11 cellular contexts compared by ENCODE assay signal in the genomic region with DNA sequence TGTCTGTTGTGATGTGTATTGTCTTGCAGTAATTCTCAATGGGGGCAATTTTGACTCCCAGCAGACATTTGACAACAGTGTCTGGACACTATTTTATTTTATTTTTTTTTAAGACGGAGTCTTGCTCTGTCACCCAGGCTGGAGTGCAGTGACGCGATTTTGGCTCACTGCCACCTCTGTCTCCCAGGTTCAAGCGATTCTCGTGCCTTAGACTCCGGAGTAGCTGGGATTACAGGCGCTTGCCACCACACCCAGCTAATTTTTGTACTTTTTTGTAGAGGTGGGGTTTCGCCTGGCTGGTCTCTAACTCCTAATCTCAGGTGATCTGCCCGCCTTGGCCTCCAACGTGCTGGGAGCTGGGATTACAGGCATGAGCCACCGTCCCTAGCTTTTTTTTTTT. TPM values are rescaled to one million over a fixed set of nuclear protein-coding genes. Genes with fewer than 3 reads are reported as not detected.
A peak's percentile ranks its signal among the peaks of the same experiment; 100 is the strongest.
DNase-seq lines count a peak whose midpoint lies in the region; ATAC-seq and TF ChIP-seq lines count a peak whose summit lies in the region.
"Had no signal": no experiment of that assay in that cellular context is flagged by ENCODE, and none has a peak within 500 bp of the region (broad histone marks: within the 10 kb centered on the region; RNA-seq: fewer than 3 reads in every experiment).

No MANE protein-coding gene starts in this region.

- H3K9me3 ChIP-seq in neural cell (ENCODE audit: low read length), result no peaks in the 10 kb centered on the region
- H3K9me3 ChIP-seq: sigmoid colon, upper lobe of right lung had no signal

- no peak overlapping the region for H3K4me2 ChIP-seq in neural cell (ENCODE audit: low read length)

- no peaks in the 10 kb centered on the region for H3F3A ChIP-seq in neural cell (ENCODE audit: insufficient read depth, low read length, poor library complexity, severe bottlenecking)

- H3K4me3 Mint-ChIP-seq in HFFc6, result peak overlapping the region; percentile 96

- H3K9me3 Mint-ChIP-seq in HFFc6, result no peaks in the 10 kb centered on the region
- H3K9me3 Mint-ChIP-seq in activated naive CD4-positive, alpha-beta T cell treated with anti-CD3 and anti-CD28 coated beads, Interleukin-2, amount 50 U/mL, for 72 hours, result no peaks in the 10 kb centered on the region

- DNase-seq in HFFc6 (no peak), COR-L47 (lab: John Stamatoyannopoulos, UW) (no peak), NCI-H2171 (lab: John Stamatoyannopoulos, UW) (no peak)
- DNase-seq in activated naive CD4-positive, alpha-beta T cell treated with anti-CD3 and anti-CD28 coated beads, Interleukin-2, amount 50 U/mL, for 72 hours (ENCODE audit: low spot score in 2 of 2), result no peak
- DNase-seq: KBM-7, sigmoid colon, upper lobe of right lung had no signal

- TF ChIP-seq CTCF in HFFc6 (IDR thresholded peaks at IDR 0.05), result no peak
- TF ChIP-seq CTCF in neural cell (IDR thresholded peaks at IDR 0.05; ENCODE audit: poor library complexity, severe bottlenecking), result no peak

- peaks cover 6% of the 10 kb centered on the region; the same call in 1 of the 2 replicates for H3K4me1 Mint-ChIP-seq in HFFc6 (ENCODE audit: low read depth)

- H4K20me1 ChIP-seq in neural cell (ENCODE audit: insufficient read depth), result no peaks in the 10 kb centered on the region

- peaks cover 8% of the 10 kb centered on the region for H3K36me3 Mint-ChIP-seq in HFFc6 (ENCODE audit: low read depth)
- peaks cover 0 to 20% of the 10 kb centered on the region in 2 donors for H3K36me3 Mint-ChIP-seq in activated naive CD4-positive, alpha-beta T cell treated with anti-CD3 and anti-CD28 coated beads, Interleukin-2, amount 50 U/mL, for 72 hours

- H3K9ac ChIP-seq in neural cell (ENCODE audit: low read length), result no peak overlapping the region

- peaks cover 9% of the 10 kb centered on the region for H3K79me2 ChIP-seq in neural cell (replicated peaks; ENCODE audit: insufficient read depth, low read length)

- H3K27ac ChIP-seq in neural cell (ENCODE audit: low read length), result no peak overlapping the region

- ATAC-seq in activated naive CD4-positive, alpha-beta T cell treated with anti-CD3 and anti-CD28 coated beads, Interleukin-2, amount 50 U/mL, for 72 hours, result no peak
- ATAC-seq in GM21367 (IDR thresholded peaks at IDR 0.05; ENCODE audit: unreplicated experiment), result no peak
- ATAC-seq: Right ventricle myocardium inferior had no signal

- no peak for TF ChIP-seq EP300 in neural cell (conservative IDR thresholded peaks at IDR 0.05; ENCODE audit: poor library complexity, severe bottlenecking)

- H3K27me3 ChIP-seq in neural cell (ENCODE audit: insufficient read depth, low read depth, low read length), result no peaks in the 10 kb centered on the region
- H3K27me3 ChIP-seq: sigmoid colon, upper lobe of right lung had no signal

- H3K36me3 ChIP-seq in neural cell (ENCODE audit: insufficient read depth, low read length), result no peaks in the 10 kb centered on the region

- no peak overlapping the region for H2AFZ ChIP-seq in neural cell (ENCODE audit: low read depth, low read length)

- H3K9me2 ChIP-seq in neural cell (ENCODE audit: insufficient read depth, low read length), result no peaks in the 10 kb centered on the region

- H3K4me3 ChIP-seq in neural cell (ENCODE audit: low read length), result peak overlapping the region; percentile 98

- H3K27ac Mint-ChIP-seq in HFFc6, result no peak overlapping the region
- H3K27ac Mint-ChIP-seq in activated naive CD4-positive, alpha-beta T cell treated with anti-CD3 and anti-CD28 coated beads, Interleukin-2, amount 50 U/mL, for 72 hours, result peak overlapping the region; percentile 29 to 75

- no peaks in the 10 kb centered on the region; the same call in none of the 2 replicates for H3K27me3 Mint-ChIP-seq in HFFc6 (ENCODE audit: insufficient read depth)

- TF ChIP-seq RAD21 in neural cell (conservative IDR thresholded peaks at IDR 0.05), result no peak

TF ChIP-seq in neural cell, 6 proteins besides CTCF, POLR2A, EP300 and RAD21:
- TF ChIP-seq TAF1 (IDR thresholded peaks at IDR 0.05; ENCODE audit: low read depth), result no peak
- TF ChIP-seq, protein P1, sequence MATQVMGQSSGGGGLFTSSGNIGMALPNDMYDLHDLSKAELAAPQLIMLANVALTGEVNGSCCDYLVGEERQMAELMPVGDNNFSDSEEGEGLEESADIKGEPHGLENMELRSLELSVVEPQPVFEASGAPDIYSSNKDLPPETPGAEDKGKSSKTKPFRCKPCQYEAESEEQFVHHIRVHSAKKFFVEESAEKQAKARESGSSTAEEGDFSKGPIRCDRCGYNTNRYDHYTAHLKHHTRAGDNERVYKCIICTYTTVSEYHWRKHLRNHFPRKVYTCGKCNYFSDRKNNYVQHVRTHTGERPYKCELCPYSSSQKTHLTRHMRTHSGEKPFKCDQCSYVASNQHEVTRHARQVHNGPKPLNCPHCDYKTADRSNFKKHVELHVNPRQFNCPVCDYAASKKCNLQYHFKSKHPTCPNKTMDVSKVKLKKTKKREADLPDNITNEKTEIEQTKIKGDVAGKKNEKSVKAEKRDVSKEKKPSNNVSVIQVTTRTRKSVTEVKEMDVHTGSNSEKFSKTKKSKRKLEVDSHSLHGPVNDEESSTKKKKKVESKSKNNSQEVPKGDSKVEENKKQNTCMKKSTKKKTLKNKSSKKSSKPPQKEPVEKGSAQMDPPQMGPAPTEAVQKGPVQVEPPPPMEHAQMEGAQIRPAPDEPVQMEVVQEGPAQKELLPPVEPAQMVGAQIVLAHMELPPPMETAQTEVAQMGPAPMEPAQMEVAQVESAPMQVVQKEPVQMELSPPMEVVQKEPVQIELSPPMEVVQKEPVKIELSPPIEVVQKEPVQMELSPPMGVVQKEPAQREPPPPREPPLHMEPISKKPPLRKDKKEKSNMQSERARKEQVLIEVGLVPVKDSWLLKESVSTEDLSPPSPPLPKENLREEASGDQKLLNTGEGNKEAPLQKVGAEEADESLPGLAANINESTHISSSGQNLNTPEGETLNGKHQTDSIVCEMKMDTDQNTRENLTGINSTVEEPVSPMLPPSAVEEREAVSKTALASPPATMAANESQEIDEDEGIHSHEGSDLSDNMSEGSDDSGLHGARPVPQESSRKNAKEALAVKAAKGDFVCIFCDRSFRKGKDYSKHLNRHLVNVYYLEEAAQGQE (IDR thresholded peaks at IDR 0.05; ENCODE audit: borderline replicate concordance), result no peak

RNA-seq across cellular contexts. Expression of gene RPS6KB2, which starts 1.4 kb away (rescaled TPM):
- 10 to 100 TPM; 51.5 to 58.4 (median 55.8) TPM for total RNA-seq in HFFc6 (2021; fragmentation: NEBNext Ultra II Directional; extraction: Animal tissue kit (Norgen Biotek cat#: 25700))
- total RNA-seq in activated naive CD4-positive, alpha-beta T cell treated with anti-CD3 and anti-CD28 coated beads, Interleukin-2, amount 50 U/mL, for 72 hours, result 10 to 100 TPM; 64.3 to 68.8 TPM
- 92.8 and 95.0 TPM in 2 replicates for polyA plus RNA-seq in neural cell
- polyA minus RNA-seq in neural cell, result 24.8 and 30.4 TPM in 2 replicates

RNA-seq across cellular contexts. Expression of gene PTPRCAP, which starts 7.8 kb away (rescaled TPM):
- total RNA-seq in HFFc6 (2021; fragmentation: NEBNext Ultra II Directional; extraction: Animal tissue kit (Norgen Biotek cat#: 25700)), result under 1 TPM in 3 of 6 experiments, not detected in 3; 0.35 to 0.50 (median 0.40) TPM
- total RNA-seq in activated naive CD4-positive, alpha-beta T cell treated with anti-CD3 and anti-CD28 coated beads, Interleukin-2, amount 50 U/mL, for 72 hours, result 100 to 1,000 TPM in 1 of 2 donors, 10 to 100 TPM in 1; 65.2 to 131 TPM
- 1.7 and 3.4 TPM in 2 replicates for polyA plus RNA-seq in neural cell
- 0.49 and 0.69 TPM in 2 replicates for polyA minus RNA-seq in neural cell

RNA-seq across cellular contexts. Expression of gene CORO1B, which starts 13.6 kb away (rescaled TPM):
- 100 to 1,000 TPM in 5 of 6 experiments, 10 to 100 TPM in 1; 98.8 to 127 (median 108) TPM for total RNA-seq in HFFc6 (2021; fragmentation: NEBNext Ultra II Directional; extraction: Animal tissue kit (Norgen Biotek cat#: 25700))
- total RNA-seq in activated naive CD4-positive, alpha-beta T cell treated with anti-CD3 and anti-CD28 coated beads, Interleukin-2, amount 50 U/mL, for 72 hours, result 100 to 1,000 TPM; 293 to 428 TPM
- polyA plus RNA-seq in neural cell, result 56.7 and 72.3 TPM in 2 replicates
- 41.2 and 46.0 TPM in 2 replicates for polyA minus RNA-seq in neural cell

RNA-seq across cellular contexts. Expression of gene CARNS1, which starts 14.2 kb away (rescaled TPM):
- total RNA-seq in HFFc6 (2021; fragmentation: NEBNext Ultra II Directional; extraction: Animal tissue kit (Norgen Biotek cat#: 25700)), result under 1 TPM in 5 of 6 experiments, not detected in 1; 0.05 to 0.14 (median 0.06) TPM
- total RNA-seq in activated naive CD4-positive, alpha-beta T cell treated with anti-CD3 and anti-CD28 coated beads, Interleukin-2, amount 50 U/mL, for 72 hours, result 1 to 10 TPM; 1.4 to 4.5 TPM
- not detected in 2 replicates for polyA plus RNA-seq in neural cell
- polyA minus RNA-seq in neural cell, result not detected in 2 replicates

RNA-seq across cellular contexts. Expression of gene GPR152, which starts 22.8 kb away (rescaled TPM):
- not detected for total RNA-seq in HFFc6 (2021; fragmentation: NEBNext Ultra II Directional; extraction: Animal tissue kit (Norgen Biotek cat#: 25700))
- not detected for total RNA-seq in activated naive CD4-positive, alpha-beta T cell treated with anti-CD3 and anti-CD28 coated beads, Interleukin-2, amount 50 U/mL, for 72 hours
- not detected in 2 replicates for polyA plus RNA-seq in neural cell
- not detected in 2 replicates for polyA minus RNA-seq in neural cell
- total RNA-seq: Right ventricle myocardium inferior, sigmoid colon, upper lobe of right lung had no signal
- polyA plus RNA-seq: adipose tissue, sigmoid colon had no signal

Comparison
In these comparisons a context has a peak if more than half of its experiments do, and no peak if none do; other contexts are left out.
1. RNA of gene PTPRCAP, which starts 7.8 kb away (total RNA-seq): 65.2 to 131 TPM in activated naive CD4-positive, alpha-beta T cell treated with anti-CD3 and anti-CD28 coated beads, Interleukin-2, amount 50 U/mL, for 72 hours; 0.35 to 0.50 TPM in HFFc6; every median in the first group is over 10 times any median in the second.